Comparison of ENCODE assay signal across 8 cellular contexts in genomic region chr9:92294297-92294676, GRCh38. TPM values are rescaled to one million over a fixed set of nuclear protein-coding genes. Genes with fewer than 3 reads are reported as not detected.
DNase-seq lines count a peak whose midpoint lies in the region; ATAC-seq and TF ChIP-seq lines count a peak whose summit lies in the region.

No MANE protein-coding gene starts in this region.

- intact Hi-C loops in activated CD4-positive, alpha-beta T cell treated with anti-CD3 and anti-CD28 coated beads, Interleukin-2, amount 10 ng/mL, durations not matched to agents 24 days and 14 days (cut with micrococcal nuclease): loop anchor here (5.0 to 10.0 kb wide), 2 partner anchors 341 to 1873 kb away; no protein-coding TSS in a partner anchor
- intact Hi-C loops in colonic mucosa (cut with DNase I) (no loop called here), upper lobe of right lung (cut with DNase I) (no loop called here)

- DNase-seq in activated CD4-positive, alpha-beta T cell treated with anti-CD3 and anti-CD28 coated beads, Interleukin-2, amount 10 ng/mL, durations not matched to agents 24 days and 14 days: peak; percentile 67
- DNase-seq in activated CD4-positive, alpha-beta T cell treated with anti-CD3 and anti-CD28 coated beads for 1 hour: no peak
- peak; percentile 28 for DNase-seq in RPMI7951 (ENCODE audit: low read depth)
- DNase-seq in colonic mucosa: peak; percentile 20
- DNase-seq in upper lobe of right lung: no peak
- no peak for DNase-seq in NCI-H446 (lab: John Stamatoyannopoulos, UW)

- TF ChIP-seq CTCF in colonic mucosa (IDR thresholded peaks at IDR 0.05) (no peak), upper lobe of right lung (IDR thresholded peaks at IDR 0.05) (no peak)

- peak overlapping the region; percentile 88 for H3K4me3 Mint-ChIP-seq in activated CD4-positive, alpha-beta T cell treated with anti-CD3 and anti-CD28 coated beads, Interleukin-2, amount 10 ng/mL, durations not matched to agents 24 days and 14 days

- H3K27me3 Mint-ChIP-seq in activated CD4-positive, alpha-beta T cell treated with anti-CD3 and anti-CD28 coated beads, Interleukin-2, amount 10 ng/mL, durations not matched to agents 24 days and 14 days: no peaks in the 10 kb centered on the region

- H3K27ac ChIP-seq in colonic mucosa (peak overlapping the region; percentile 78), mesodermal cell (ENCODE audit: low read depth, low read length, severe bottlenecking) (peak overlapping the region; percentile 94), upper lobe of right lung (peak overlapping the region; percentile 85)

- H3K27me3 ChIP-seq in colonic mucosa: no peaks in the 10 kb centered on the region
- H3K27me3 ChIP-seq in upper lobe of right lung: no peaks in the 10 kb centered on the region

- H3K9me3 ChIP-seq in colonic mucosa (no peaks in the 10 kb centered on the region), mesodermal cell (ENCODE audit: control insufficient read depth, low read length) (no peaks in the 10 kb centered on the region), upper lobe of right lung (no peaks in the 10 kb centered on the region)

- H3K9me3 Mint-ChIP-seq in activated CD4-positive, alpha-beta T cell treated with anti-CD3 and anti-CD28 coated beads, Interleukin-2, amount 10 ng/mL, durations not matched to agents 24 days and 14 days: no peaks in the 10 kb centered on the region

- H3K4me3 ChIP-seq in colonic mucosa (peak overlapping the region; percentile 82), mesodermal cell (ENCODE audit: extremely low read depth, insufficient read depth, low read length, poor library complexity, severe bottlenecking) (peak overlapping the region; percentile 78), upper lobe of right lung (peak overlapping the region; percentile 66)

- peak overlapping the region; percentile 100 for H3K27ac Mint-ChIP-seq in activated CD4-positive, alpha-beta T cell treated with anti-CD3 and anti-CD28 coated beads, Interleukin-2, amount 10 ng/mL, durations not matched to agents 24 days and 14 days

- WGBS in mesodermal cell (ENCODE audit: insufficient coverage in 2 of 2), 2 experiments: 44 to 46% methylated on average over 13 of the region's 13 CpGs

- peaks cover 55% of the 10 kb centered on the region for H3K4me1 Mint-ChIP-seq in activated CD4-positive, alpha-beta T cell treated with anti-CD3 and anti-CD28 coated beads, Interleukin-2, amount 10 ng/mL, durations not matched to agents 24 days and 14 days

- H3K36me3 Mint-ChIP-seq in activated CD4-positive, alpha-beta T cell treated with anti-CD3 and anti-CD28 coated beads, Interleukin-2, amount 10 ng/mL, durations not matched to agents 24 days and 14 days (ENCODE audit: low read depth): peaks cover 69% of the 10 kb centered on the region

- peak overlapping the region; percentile 68 to 82 for H3K9ac ChIP-seq in colonic mucosa (ENCODE audit: low read depth in 2 of 2, low read length in 2 of 2)

- H3K36me3 ChIP-seq in colonic mucosa: peaks cover 9% of the 10 kb centered on the region
- H3K36me3 ChIP-seq in mesodermal cell (ENCODE audit: control insufficient read depth, insufficient read depth, low read length): peaks cover 38% of the 10 kb centered on the region
- peaks cover 26% of the 10 kb centered on the region for H3K36me3 ChIP-seq in upper lobe of right lung

- no peak for ATAC-seq in upper lobe of right lung
- ATAC-seq in GM18868 (IDR thresholded peaks at IDR 0.05; ENCODE audit: unreplicated experiment): no peak

- H3K4me1 ChIP-seq in colonic mucosa (peaks cover 11% of the 10 kb centered on the region), mesodermal cell (ENCODE audit: control insufficient read depth, insufficient read depth, low read length, poor library complexity, severe bottlenecking) (peaks cover 10% of the 10 kb centered on the region), upper lobe of right lung (peaks cover 20% of the 10 kb centered on the region)

RNA-seq across cellular contexts. Expression of gene IARS1, which starts 0.8 kb away (rescaled TPM):
- 226 and 234 TPM in 2 replicates for total RNA-seq in activated CD4-positive, alpha-beta T cell treated with anti-CD3 and anti-CD28 coated beads, Interleukin-2, amount 10 ng/mL, durations not matched to agents 24 days and 14 days
- total RNA-seq in RPMI7951 (2014; rRNA removed; shearing (Covaris generic)): 123 and 143 TPM in 2 replicates
- total RNA-seq in colonic mucosa: 100 to 1,000 TPM in 1 of 2 donors, 10 to 100 TPM in 1; 52.4 to 109 TPM
- 144 TPM for polyA plus RNA-seq in mesodermal cell (2013, experiment 1 of 2)
- 143 TPM for polyA plus RNA-seq in mesodermal cell (2013, experiment 2 of 2)
- total RNA-seq in upper lobe of right lung: 83.9 TPM

RNA-seq across cellular contexts. Expression of gene NOL8, which starts 30.9 kb away (rescaled TPM):
- total RNA-seq in activated CD4-positive, alpha-beta T cell treated with anti-CD3 and anti-CD28 coated beads, Interleukin-2, amount 10 ng/mL, durations not matched to agents 24 days and 14 days: 84.9 and 90.9 TPM in 2 replicates
- 10.9 and 13.9 TPM in 2 replicates for total RNA-seq in RPMI7951 (2014; rRNA removed; shearing (Covaris generic))
- total RNA-seq in colonic mucosa (10 to 100 TPM; 17.6 to 26.4 TPM), upper lobe of right lung (34.2 TPM)
- polyA plus RNA-seq in mesodermal cell (2013, experiment 1 of 2): 18.8 TPM
- polyA plus RNA-seq in mesodermal cell (2013, experiment 2 of 2): 23.0 TPM

RNA-seq across cellular contexts. Expression of gene CENPP, which starts 31.5 kb away (rescaled TPM):
- total RNA-seq in activated CD4-positive, alpha-beta T cell treated with anti-CD3 and anti-CD28 coated beads, Interleukin-2, amount 10 ng/mL, durations not matched to agents 24 days and 14 days: 26.9 and 27.5 TPM in 2 replicates
- 11.2 and 17.8 TPM in 2 replicates for total RNA-seq in RPMI7951 (2014; rRNA removed; shearing (Covaris generic))
- total RNA-seq in colonic mucosa (10 to 100 TPM in 1 of 2 donors, 1 to 10 TPM in 1; 3.1 to 11.0 TPM), upper lobe of right lung (4.0 TPM)
- polyA plus RNA-seq in mesodermal cell (2013, experiment 1 of 2): 11.4 TPM
- polyA plus RNA-seq in mesodermal cell (2013, experiment 2 of 2): 14.7 TPM

Comparison
In these comparisons a context has a peak if more than half of its experiments do, and no peak if none do; other contexts are left out.
1. DNase-seq: peak in activated CD4-positive, alpha-beta T cell treated with anti-CD3 and anti-CD28 coated beads, Interleukin-2, amount 10 ng/mL, durations not matched to agents 24 days and 14 days (single experiment), RPMI7951 (single experiment) and colonic mucosa (single experiment); none in activated CD4-positive, alpha-beta T cell treated with anti-CD3 and anti-CD28 coated beads for 1 hour (single experiment), upper lobe of right lung (single experiment) and NCI-H446 (0 of 2).
2. Peak in every context shown above with its lines, with median percentiles within 50 percentile points of each other: H3K27ac ChIP-seq and H3K4me3 ChIP-seq.